Comparison of ENCODE assay signal across 20 cellular contexts in the genomic region with DNA sequence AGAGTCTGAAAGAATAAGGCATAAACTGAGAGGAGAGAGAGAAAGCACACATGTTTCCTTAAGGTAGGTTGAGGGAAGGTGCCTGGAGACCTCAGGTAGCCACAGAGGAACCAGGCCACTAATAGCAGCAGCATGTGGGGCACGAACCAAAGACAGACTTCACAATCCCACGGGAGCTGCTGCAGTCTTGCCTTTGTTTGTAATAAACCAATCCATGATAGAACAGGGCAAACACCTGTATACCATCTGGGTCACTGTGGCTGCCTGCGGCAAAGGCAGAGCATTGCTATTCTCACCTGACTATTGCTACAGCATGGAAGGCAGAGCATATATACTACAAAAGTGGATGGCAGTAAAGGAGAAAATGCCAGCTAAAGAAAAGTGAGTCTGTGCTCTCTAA. TPM values are rescaled to one million over a fixed set of nuclear protein-coding genes. Genes with fewer than 3 reads are reported as not detected.
A peak's percentile ranks its signal among the peaks of the same experiment; 100 is the strongest.
DNase-seq lines count a peak whose midpoint lies in the region; ATAC-seq, FAIRE-seq and TF ChIP-seq lines count a peak whose summit lies in the region.
"Had no signal": no experiment of that assay in that cellular context is flagged by ENCODE, and none has a peak within 500 bp of the region (broad histone marks: within the 10 kb centered on the region; RNA-seq: fewer than 3 reads in every experiment).

No MANE protein-coding gene starts in this region.

- H3K4me1 ChIP-seq in HepG2 (ENCODE audit: insufficient read depth, low read length) (no peaks in the 10 kb centered on the region), HAP-1 (no peaks in the 10 kb centered on the region)
- H3K4me1 ChIP-seq: A549, Caco-2 had no signal

- H3K9me3 ChIP-seq in HepG2 (ENCODE audit: low read length) (no peaks in the 10 kb centered on the region), HAP-1 (no peaks in the 10 kb centered on the region)
- H3K9me3 ChIP-seq: A549, Caco-2 had no signal

- no peak for FAIRE-seq in HepG2 (lab: Jason Lieb, UNC)
- FAIRE-seq: A549, D721Med, G401.6, GM12891, GM19239, HTR-8/SVneo had no signal

- no peaks in the 10 kb centered on the region for H3K27me3 Mint-ChIP-seq in osteocyte (ENCODE audit: unreplicated experiment)
- H3K27me3 Mint-ChIP-seq: CD4-positive, alpha-beta T cell had no signal

- H3K79me2 ChIP-seq in HepG2 (ENCODE audit: insufficient read depth, low read length): no peaks in the 10 kb centered on the region

- in situ Hi-C loops in HepG2 (cut with HindIII; ENCODE audit: extremely low pct_ligation_motif_present, low pct_unique_long_range_greater_than_20kb) (no loop called here), HAP-1 (cut with MboI; ENCODE audit: low sequenced_read_pairs) (no loop called here)

- no peak for TF ChIP-seq POLR2A in HepG2 (IDR thresholded peaks at IDR 0.05; ENCODE audit: insufficient read depth in 1 of 2, low read depth in 2 of 2, low read length in 2 of 2)

- H4K20me1 ChIP-seq in HepG2 (ENCODE audit: insufficient read depth, low read length): no peaks in the 10 kb centered on the region

- TF ChIP-seq EP300 in HepG2 (IDR thresholded peaks at IDR 0.05; ENCODE audit: low read depth in 2 of 2, low read length in 2 of 2): no peak
- TF ChIP-seq EP300 in HepG2 (CRISPR knock-in tag; IDR thresholded peaks at IDR 0.05; ENCODE audit: borderline replicate concordance): no peak

- DNase-seq in NCI-H2107 treated with DMSO at 0.1 percent for 48 hours (lab: John Stamatoyannopoulos, UW; ENCODE audit: unreplicated experiment): peak; percentile 2
- DNase-seq in NCI-H2107 (lab: John Stamatoyannopoulos, UW): no peak
- DNase-seq in NCI-H69 (lab: John Stamatoyannopoulos, UW): peak; percentile 53
- DNase-seq in HepG2 (ENCODE audit: low spot score): no peak
- DNase-seq in HAP-1 (ENCODE audit: low spot score in 2 of 2): no peak
- DNase-seq in osteocyte (ENCODE audit: extremely low spot score, unreplicated experiment): no peak
- DNase-seq in HT-29 (ENCODE audit: low spot score): no peak
- DNase-seq: Caco-2; CD4-positive, alpha-beta T cell; GM23248; HCEC 1CT had no signal

- H3K27me3 ChIP-seq in HepG2 (ENCODE audit: control insufficient read depth in 1 of 2, insufficient read depth in 2 of 2, low read length in 2 of 2) (no peaks in the 10 kb centered on the region), HAP-1 (ENCODE audit: low read depth) (no peaks in the 10 kb centered on the region)

- H3K27ac Mint-ChIP-seq in osteocyte (ENCODE audit: unreplicated experiment): no peak overlapping the region
- H3K27ac Mint-ChIP-seq: CD4-positive, alpha-beta T cell had no signal

- H3K9me3 Mint-ChIP-seq in osteocyte (ENCODE audit: unreplicated experiment): no peaks in the 10 kb centered on the region
- H3K9me3 Mint-ChIP-seq: CD4-positive, alpha-beta T cell had no signal

- CTCF ChIA-PET in HepG2 (lab: Yijun Ruan, JAX; ENCODE audit: low intra/inter-chr PET ratio, low total read pairs): no interaction called here

- POLR2A ChIA-PET in HepG2 (lab: Yijun Ruan, JAX): no interaction called here

- 97% methylated on average over 3 of the region's 3 CpGs for WGBS in HepG2 (ENCODE audit: low lambda C conversion rate)

- no peak; the same call in 2 of the 3 replicates for ATAC-seq in HepG2
- ATAC-seq: A549 had no signal

- no peak overlapping the region for H3K4me3 Mint-ChIP-seq in osteocyte (ENCODE audit: unreplicated experiment)
- H3K4me3 Mint-ChIP-seq: CD4-positive, alpha-beta T cell had no signal

- TF ChIP-seq RAD21 in HepG2 (CRISPR knock-in tag; IDR thresholded peaks at IDR 0.05): no peak

- H3K4me1 Mint-ChIP-seq in osteocyte (ENCODE audit: unreplicated experiment): peaks cover 1% of the 10 kb centered on the region

- H3K36me3 ChIP-seq in HepG2 (replicated peaks in 1 of 2; ENCODE audit: control insufficient read depth in 1 of 2, insufficient read depth in 2 of 2, low read length in 2 of 2) (peaks cover 22 to 81% of the 10 kb centered on the region in 2 experiments), HAP-1 (replicated peaks) (peaks cover 66% of the 10 kb centered on the region)

- H3K36me3 Mint-ChIP-seq in osteocyte (ENCODE audit: unreplicated experiment): peaks cover 18% of the 10 kb centered on the region

- intact Hi-C loops in HepG2 (cut with micrococcal nuclease; ENCODE audit: unreplicated experiment): no loop called here

- TF ChIP-seq CTCF in HepG2 (CRISPR knock-in tag; IDR thresholded peaks at IDR 0.05) (no peak), osteocyte (IDR thresholded peaks at IDR 0.05) (no peak)

- no peak overlapping the region for H3K9ac ChIP-seq in HepG2 (ENCODE audit: insufficient read depth, low read depth, low read length)
- H3K9ac ChIP-seq: GM23248 had no signal

- H3K27ac ChIP-seq in HepG2 (ENCODE audit: extremely low read length, insufficient read depth, low read length): no peak overlapping the region
- H3K27ac ChIP-seq: 22Rv1, A549, C4-2B, GM23248, HL-60 had no signal

- no peak overlapping the region for H2AFZ ChIP-seq in HepG2 (ENCODE audit: low read length)
- H2AFZ ChIP-seq: GM23248 had no signal

- H3K4me3 ChIP-seq in HepG2 (replicated peaks in 1 of 3; ENCODE audit: insufficient read depth in 1 of 3, low read depth in 2 of 3, low read length in 3 of 3) (no peak overlapping the region), HAP-1 (no peak overlapping the region)
- H3K4me3 ChIP-seq: A549, GM23248 had no signal

- no TSS peak for BruUV-seq in HepG2 (replicated peaks; lab: Mats Ljungman, UMichigan)

- no peak overlapping the region for H3K4me2 ChIP-seq in HepG2 (ENCODE audit: low read depth, low read length)
- H3K4me2 ChIP-seq: A549 had no signal

TF ChIP-seq in HepG2, 621 proteins besides CTCF, POLR2A, EP300 and RAD21:
- TF ChIP-seq PRMT3 (CRISPR knock-in tag; IDR thresholded peaks at IDR 0.05; ENCODE audit: borderline replicate concordance, low read depth) (no peak), ATF7 (IDR thresholded peaks at IDR 0.05) (no peak), ATF7 (CRISPR knock-in tag; IDR thresholded peaks at IDR 0.05) (no peak), RBM22 (optimal IDR thresholded peaks at IDR 0.05; ENCODE audit: low read length) (peak; percentile 69)
TF ChIP-seq in HepG2: peak in this region for 1.

RNA-seq across cellular contexts. Expression of a gene that starts 36.3 kb away (rescaled TPM):
- 63.5 and 72.8 TPM in 2 replicates for total RNA-seq in HepG2 (2016; rRNA removed; fragmentation: Illumina TruSeq; extraction: Trizol)
- total RNA-seq in HepG2 (2016; cell fraction: cytosol; rRNA removed; fragmentation: Illumina TruSeq; extraction: Trizol; ENCODE audit: low read depth): 166 and 170 TPM in 2 replicates
- 59.3 and 73.4 TPM in 2 replicates for total RNA-seq in HepG2 (2016; cell fraction: insoluble cytoplasmic fraction; rRNA removed; fragmentation: Illumina TruSeq; extraction: Trizol)
- total RNA-seq in HepG2 (2016; cell fraction: membrane; rRNA removed; fragmentation: Illumina TruSeq; extraction: Trizol): 169 and 174 TPM in 2 replicates
- total RNA-seq in HepG2 (2016; cell fraction: nucleus; rRNA removed; fragmentation: Illumina TruSeq; extraction: Trizol): 26.7 and 33.2 TPM in 2 replicates
- polyA plus RNA-seq in HepG2 (2011; rRNA removed): 13.5 and 16.0 TPM in 2 replicates
- 10.7 and 20.4 TPM in 2 replicates for polyA plus RNA-seq in HepG2 (2011; cell fraction: cytosol; rRNA removed)
- 8.3 and 8.5 TPM in 2 replicates for polyA plus RNA-seq in HepG2 (2011; cell fraction: nucleus; rRNA removed)
- 22.1 and 42.4 TPM in 2 replicates for polyA plus RNA-seq in HepG2 (2012)
- 232 and 243 TPM in 2 replicates for polyA plus RNA-seq in HepG2 (2016; cell fraction: cytosol; fragmentation: Illumina TruSeq; extraction: Trizol; ENCODE audit: low read depth)
- 51.6 and 57.6 TPM in 2 replicates for polyA plus RNA-seq in HepG2 (2016; cell fraction: insoluble cytoplasmic fraction; fragmentation: Illumina TruSeq; extraction: Trizol; ENCODE audit: low read depth)
- polyA plus RNA-seq in HepG2 (2016; cell fraction: membrane; fragmentation: Illumina TruSeq; extraction: Trizol; ENCODE audit: low read depth): 144 and 151 TPM in 2 replicates
- 47.5 and 48.3 TPM in 2 replicates for polyA plus RNA-seq in HepG2 (2016; cell fraction: nucleus; fragmentation: Illumina TruSeq; extraction: Trizol; ENCODE audit: insufficient read depth, low read depth)
- polyA minus RNA-seq in HepG2 (2011; rRNA and poly(A)+ RNA removed; ENCODE audit: low replicate concordance): 0.23 and 2.4 TPM in 2 replicates
- 4.3 and 5.5 TPM in 2 replicates for polyA minus RNA-seq in HepG2 (2011; cell fraction: cytosol; rRNA and poly(A)+ RNA removed)
- polyA minus RNA-seq in HepG2 (2011; cell fraction: nucleus; rRNA and poly(A)+ RNA removed): 8.5 and 8.8 TPM in 2 replicates
- total RNA-seq in osteocyte: 33.9 and 36.8 TPM in 2 replicates
- total RNA-seq in HT-29 (2014; rRNA removed; shearing (Covaris generic)): 124 and 130 TPM in 2 replicates

RNA-seq across cellular contexts. Expression of a gene that starts 59.0 kb away (rescaled TPM):
- total RNA-seq in HepG2 (2016; rRNA removed; fragmentation: Illumina TruSeq; extraction: Trizol): 53.6 and 59.5 TPM in 2 replicates
- 19.0 and 21.3 TPM in 2 replicates for total RNA-seq in HepG2 (2016; cell fraction: cytosol; rRNA removed; fragmentation: Illumina TruSeq; extraction: Trizol; ENCODE audit: low read depth)
- total RNA-seq in HepG2 (2016; cell fraction: insoluble cytoplasmic fraction; rRNA removed; fragmentation: Illumina TruSeq; extraction: Trizol): 55.9 and 56.5 TPM in 2 replicates
- 22.2 and 23.0 TPM in 2 replicates for total RNA-seq in HepG2 (2016; cell fraction: membrane; rRNA removed; fragmentation: Illumina TruSeq; extraction: Trizol)
- total RNA-seq in HepG2 (2016; cell fraction: nucleus; rRNA removed; fragmentation: Illumina TruSeq; extraction: Trizol): 124 and 133 TPM in 2 replicates
- 22.6 and 24.9 TPM in 2 replicates for polyA plus RNA-seq in HepG2 (2011; rRNA removed)
- polyA plus RNA-seq in HepG2 (2011; cell fraction: cytosol; rRNA removed): 11.6 and 12.3 TPM in 2 replicates
- polyA plus RNA-seq in HepG2 (2011; cell fraction: nucleus; rRNA removed): 42.8 and 45.1 TPM in 2 replicates
- polyA plus RNA-seq in HepG2 (2012): 23.2 and 25.7 TPM in 2 replicates
- 3.5 and 3.8 TPM in 2 replicates for polyA plus RNA-seq in HepG2 (2016; cell fraction: cytosol; fragmentation: Illumina TruSeq; extraction: Trizol; ENCODE audit: low read depth)
- 20.6 and 26.3 TPM in 2 replicates for polyA plus RNA-seq in HepG2 (2016; cell fraction: insoluble cytoplasmic fraction; fragmentation: Illumina TruSeq; extraction: Trizol; ENCODE audit: low read depth)
- 6.4 and 7.5 TPM in 2 replicates for polyA plus RNA-seq in HepG2 (2016; cell fraction: membrane; fragmentation: Illumina TruSeq; extraction: Trizol; ENCODE audit: low read depth)
- 67.3 and 71.2 TPM in 2 replicates for polyA plus RNA-seq in HepG2 (2016; cell fraction: nucleus; fragmentation: Illumina TruSeq; extraction: Trizol; ENCODE audit: insufficient read depth, low read depth)
- polyA minus RNA-seq in HepG2 (2011; rRNA and poly(A)+ RNA removed; ENCODE audit: low replicate concordance): 4.6 and 265 TPM in 2 replicates
- polyA minus RNA-seq in HepG2 (2011; cell fraction: cytosol; rRNA and poly(A)+ RNA removed): 58.2 and 64.4 TPM in 2 replicates
- 179 and 208 TPM in 2 replicates for polyA minus RNA-seq in HepG2 (2011; cell fraction: nucleus; rRNA and poly(A)+ RNA removed)
- total RNA-seq in osteocyte: 19.0 and 21.2 TPM in 2 replicates
- total RNA-seq in HT-29 (2014; rRNA removed; shearing (Covaris generic)): 14.1 and 15.6 TPM in 2 replicates

Comparison
In these comparisons a context has a peak if more than half of its experiments do, and no peak if none do; other contexts are left out.
1. DNase-seq: peak in NCI-H2107 treated with DMSO at 0.1 percent for 48 hours (single experiment) and NCI-H69 (single experiment); none in NCI-H2107 (single experiment), HepG2 (single experiment), HAP-1 (0 of 2), osteocyte (single experiment) and HT-29 (single experiment).